8 cellular contexts compared by ENCODE assay signal in the genomic region with DNA sequence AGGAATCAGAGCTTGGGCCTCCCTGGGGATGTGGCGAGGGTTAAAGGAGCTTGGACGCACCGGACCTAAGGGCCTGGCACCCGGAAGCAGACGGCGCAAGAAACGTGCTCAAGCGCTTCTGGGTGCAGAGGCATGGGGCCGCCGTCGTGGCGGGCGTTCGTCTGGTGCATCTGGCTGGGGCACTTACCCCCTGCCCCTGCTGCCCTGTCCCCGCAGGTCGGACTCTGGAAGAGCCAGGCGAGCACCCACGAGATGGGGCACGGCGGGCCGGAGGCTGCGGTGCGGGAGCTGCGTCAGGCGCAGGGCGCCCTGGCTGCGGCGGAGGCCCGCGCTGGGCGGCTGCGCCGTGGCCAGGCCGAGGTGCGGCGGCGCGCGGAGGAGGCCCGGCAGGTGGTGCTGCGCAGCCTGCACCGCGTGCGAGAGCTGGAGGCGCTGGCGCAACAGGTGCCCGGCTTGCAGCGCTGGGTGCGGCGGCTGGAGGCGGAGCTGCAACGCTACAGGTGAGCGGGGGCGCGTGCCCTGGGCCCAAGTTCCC. TPM values are rescaled to one million over a fixed set of nuclear protein-coding genes. Genes with fewer than 3 reads are reported as not detected.
A peak's percentile ranks its signal among the peaks of the same experiment; 100 is the strongest.
DNase-seq lines count a peak whose midpoint lies in the region; ATAC-seq and TF ChIP-seq lines count a peak whose summit lies in the region.

No MANE protein-coding gene starts in this region.

- H3K4me1 Mint-ChIP-seq in endodermal cell, result peaks cover 15% of the 10 kb centered on the region

- H3K9me3 ChIP-seq in endodermal cell (ENCODE audit: control insufficient read depth, low read length) (no peaks in the 10 kb centered on the region), prostate gland (no peaks in the 10 kb centered on the region)

- TF ChIP-seq POLR2A in prostate gland (IDR thresholded peaks at IDR 0.05), result no peak

- no peak overlapping the region for H3K4me3 ChIP-seq in endodermal cell (ENCODE audit: low read length)
- H3K4me3 ChIP-seq in prostate gland, result peak overlapping the region in 1 of 2 donors; percentile 11

- no peak for ATAC-seq in GM21528 (IDR thresholded peaks at IDR 0.05; ENCODE audit: low FRiP score, unreplicated experiment)
- no peak for ATAC-seq in GM18498 (IDR thresholded peaks at IDR 0.05; ENCODE audit: unreplicated experiment)
- ATAC-seq in GM19395 (IDR thresholded peaks at IDR 0.05; ENCODE audit: unreplicated experiment), result no peak

- H3K9me3 Mint-ChIP-seq in endodermal cell, result no peaks in the 10 kb centered on the region

- TF ChIP-seq CTCF in endodermal cell (conservative IDR thresholded peaks at IDR 0.05), result peak; percentile 49
- peak in 2 of 4 experiments; percentile 44 to 56 for TF ChIP-seq CTCF in prostate gland (IDR thresholded peaks at IDR 0.05)

- no peaks in the 10 kb centered on the region for H3K36me3 ChIP-seq in endodermal cell (ENCODE audit: control insufficient read depth, insufficient read depth, low read length)
- no peaks in the 10 kb centered on the region for H3K36me3 ChIP-seq in prostate gland

- H3K9ac ChIP-seq in endodermal cell (ENCODE audit: extremely low read depth, low read length, poor library complexity, severe bottlenecking), result no peak overlapping the region

- H3K27me3 Mint-ChIP-seq in endodermal cell (ENCODE audit: insufficient read depth), result peaks cover 98% of the 10 kb centered on the region

- no peak overlapping the region for H3K27ac ChIP-seq in endodermal cell (ENCODE audit: low read depth, low read length)
- no peak overlapping the region for H3K27ac ChIP-seq in prostate gland

- H3K36me3 Mint-ChIP-seq in endodermal cell (ENCODE audit: low read depth), result no peaks in the 10 kb centered on the region

- peaks cover 4% of the 10 kb centered on the region for H3K4me1 ChIP-seq in endodermal cell (ENCODE audit: control insufficient read depth, insufficient read depth, low read length)
- peaks cover 4% of the 10 kb centered on the region for H3K4me1 ChIP-seq in prostate gland (replicated peaks)

- intact Hi-C loops in prostate gland (cut with DNase I), result no loop called here

- DNase-seq in NCI-H1436 (lab: John Stamatoyannopoulos, UW), result peak; percentile 71
- DNase-seq in NCI-H1436 treated with DMSO at 0.1 percent for 48 hours (lab: John Stamatoyannopoulos, UW), result no peak
- DNase-seq in activated CD4-positive, CD25-positive, alpha-beta regulatory T cell treated with anti-CD3 and anti-CD28 coated beads, Interleukin-2, amount 50 U/mL, for 72 hours, result peak; percentile 42
- DNase-seq in endodermal cell, result peak; percentile 78
- DNase-seq in prostate gland (ENCODE audit: low spot score), result peak; percentile 37

- no peak overlapping the region for H3K27ac Mint-ChIP-seq in endodermal cell

- no peak overlapping the region for H3K4me3 Mint-ChIP-seq in endodermal cell

- H3K27me3 ChIP-seq in endodermal cell (ENCODE audit: control insufficient read depth, insufficient read depth, low read length, poor library complexity, severe bottlenecking), result peaks cover 96% of the 10 kb centered on the region
- no peaks in the 10 kb centered on the region for H3K27me3 ChIP-seq in prostate gland (replicated peaks; ENCODE audit: insufficient read depth)

- whole genome bisulfite sequencing in endodermal cell (ENCODE audit: insufficient coverage in 1 of 2, insufficient read length in 1 of 2), 2 experiments, result 12 to 13% methylated on average over 16 to 55 of the region's 55 CpGs
- WGBS in prostate gland, result 5% methylated on average over 28 of the region's 55 CpGs

RNA-seq across cellular contexts. Expression of a gene that starts 2.5 kb away (rescaled TPM):
- under 1 TPM; 0.31 to 0.93 TPM for total RNA-seq in endodermal cell
- polyA plus RNA-seq in endodermal cell (2013, experiment 1 of 2), result 26.5 TPM
- polyA plus RNA-seq in endodermal cell (2013, experiment 2 of 2), result 23.8 TPM
- total RNA-seq in prostate gland, result 1 to 10 TPM; 1.8 to 4.0 TPM

RNA-seq across cellular contexts. Expression of a gene that starts 9.8 kb away (rescaled TPM):
- total RNA-seq in endodermal cell (1 to 10 TPM; 1.3 to 3.0 TPM), prostate gland (1 to 10 TPM; 1.7 to 4.3 TPM)
- polyA plus RNA-seq in endodermal cell (2013, experiment 1 of 2), result 11.9 TPM
- polyA plus RNA-seq in endodermal cell (2013, experiment 2 of 2), result 13.2 TPM

RNA-seq across cellular contexts. Expression of a gene that starts 56.9 kb away (rescaled TPM):
- total RNA-seq in endodermal cell (not detected), prostate gland (not detected)
- not detected for polyA plus RNA-seq in endodermal cell (2013, experiment 1 of 2)
- not detected for polyA plus RNA-seq in endodermal cell (2013, experiment 2 of 2)
